Comparison of ENCODE assay signal across 9 cellular contexts in the genomic region with DNA sequence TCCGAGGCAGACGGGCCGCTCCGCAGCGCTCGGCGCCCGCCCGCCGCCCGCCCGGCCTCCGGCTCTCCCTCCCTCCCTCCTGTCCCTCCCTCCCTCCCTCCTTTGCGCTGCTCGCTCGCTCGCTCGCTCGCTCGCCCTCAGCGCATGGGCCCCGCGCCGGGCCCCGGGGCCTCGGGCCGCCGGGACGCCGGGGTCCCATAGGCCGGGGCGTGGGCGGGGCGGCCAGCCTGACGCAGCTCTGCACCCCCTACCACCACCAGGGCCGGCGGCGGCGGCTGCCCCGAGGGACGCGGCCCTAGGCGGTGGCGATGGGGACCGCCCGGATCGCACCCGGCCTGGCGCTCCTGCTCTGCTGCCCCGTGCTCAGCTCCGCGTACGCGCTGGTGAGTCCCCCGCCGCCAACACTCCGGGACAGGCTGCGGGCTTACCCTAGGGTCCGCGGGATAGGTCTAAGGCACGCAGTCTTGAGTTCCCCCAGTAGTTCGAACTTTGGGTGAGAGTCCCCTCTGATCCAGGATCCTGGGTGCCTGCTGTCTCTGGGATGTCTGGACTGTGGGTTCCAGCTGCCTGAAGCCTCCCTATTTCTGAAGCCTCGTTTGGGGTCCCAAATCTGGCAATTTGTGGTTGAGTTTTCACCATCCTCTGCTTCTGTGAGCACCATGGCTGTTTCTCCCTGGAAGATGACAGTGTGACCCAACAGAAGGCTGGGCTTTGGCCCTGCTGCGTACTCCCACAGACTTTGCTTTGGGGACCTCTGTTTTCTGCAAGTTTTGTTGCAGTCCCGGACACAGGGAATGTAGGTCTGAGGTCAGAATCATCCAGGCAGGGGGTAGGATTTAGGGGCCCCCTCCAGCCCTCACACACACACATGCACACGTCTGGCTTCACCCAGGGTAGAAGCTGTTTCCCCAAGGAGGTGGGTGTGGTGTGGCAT. TPM values are rescaled to one million over a fixed set of nuclear protein-coding genes. Genes with fewer than 3 reads are reported as not detected.
DNase-seq lines count a peak whose midpoint lies in the region; ATAC-seq and TF ChIP-seq lines count a peak whose summit lies in the region.
"Had no signal": no experiment of that assay in that cellular context is flagged by ENCODE, and none has a peak within 500 bp of the region (broad histone marks: within the 10 kb centered on the region; RNA-seq: fewer than 3 reads in every experiment).

No MANE protein-coding gene starts in this region.

- no peaks in the 10 kb centered on the region for H4K20me1 ChIP-seq in hepatocyte (ENCODE audit: insufficient read depth, poor library complexity, severe bottlenecking)

- DNase-seq in NCI-H2029 (lab: John Stamatoyannopoulos, UW) (peak; percentile 33), NCI-H2029 treated with DMSO at 0.1 percent for 48 hours (lab: John Stamatoyannopoulos, UW) (no peak), hepatocyte (ENCODE audit: low spot score) (peak; percentile 76), A172 (ENCODE audit: low spot score) (no peak)
- peak; percentile 35 for DNase-seq in activated CD8-positive, alpha-beta T cell treated with anti-CD3 and anti-CD28 coated beads, Interleukin-2, amount 10 ng/mL, durations not matched to agents 7 days and 5 days

- no peak for TF ChIP-seq CTCF in hepatocyte (IDR thresholded peaks at IDR 0.05; ENCODE audit: poor library complexity)

- H3K9me3 ChIP-seq in hepatocyte (ENCODE audit: low read depth): no peaks in the 10 kb centered on the region

- H3K36me3 ChIP-seq in hepatocyte (replicated peaks; ENCODE audit: insufficient read depth, low read depth): no peaks in the 10 kb centered on the region

- 5% methylated on average over 45 of the region's 66 CpGs for WGBS in hepatocyte (ENCODE audit: low lambda C conversion rate, missing lambda C conversion rate)

- no peaks in the 10 kb centered on the region for H3K36me3 Mint-ChIP-seq in activated CD8-positive, alpha-beta T cell treated with anti-CD3 and anti-CD28 coated beads, Interleukin-2, amount 10 ng/mL, durations not matched to agents 7 days and 5 days (ENCODE audit: low read depth)
- H3K36me3 Mint-ChIP-seq in stimulated activated memory B cell treated with anti-CD40 and anti-IgM and Interleukin-4, amounts not matched to agents 10 μg/mL and 1 μg/mL and 100 μg/mL, for 72 hours: no peaks in the 10 kb centered on the region

- POLR2A ChIA-PET in activated CD8-positive, alpha-beta T cell treated with anti-CD3 and anti-CD28 coated beads, Interleukin-2, amount 10 ng/mL, durations not matched to agents 7 days and 5 days (lab: Charles Lee): interaction anchor here (0.7 kb wide), 1 partner anchor 43 kb away, joined by 3 read pairs; no protein-coding TSS in a partner anchor

- peaks cover 14% of the 10 kb centered on the region for H3K4me1 ChIP-seq in hepatocyte (ENCODE audit: insufficient read depth)

- H3K4me3 Mint-ChIP-seq in activated CD8-positive, alpha-beta T cell treated with anti-CD3 and anti-CD28 coated beads, Interleukin-2, amount 10 ng/mL, durations not matched to agents 7 days and 5 days: no peak overlapping the region
- H3K4me3 Mint-ChIP-seq in stimulated activated memory B cell treated with anti-CD40 and anti-IgM and Interleukin-4, amounts not matched to agents 10 μg/mL and 1 μg/mL and 100 μg/mL, for 72 hours: peak overlapping the region; percentile 70

- H3K4me2 ChIP-seq in hepatocyte: peak overlapping the region; percentile 98

- H3K4me1 Mint-ChIP-seq in activated CD8-positive, alpha-beta T cell treated with anti-CD3 and anti-CD28 coated beads, Interleukin-2, amount 10 ng/mL, durations not matched to agents 7 days and 5 days (ENCODE audit: low read depth): peaks cover 6% of the 10 kb centered on the region
- peaks cover 22% of the 10 kb centered on the region for H3K4me1 Mint-ChIP-seq in stimulated activated memory B cell treated with anti-CD40 and anti-IgM and Interleukin-4, amounts not matched to agents 10 μg/mL and 1 μg/mL and 100 μg/mL, for 72 hours

- H3K27ac ChIP-seq in hepatocyte: peak overlapping the region; percentile 52
- H3K27ac ChIP-seq: C4-2B had no signal

- peaks cover 65% of the 10 kb centered on the region for H3K27me3 Mint-ChIP-seq in activated CD8-positive, alpha-beta T cell treated with anti-CD3 and anti-CD28 coated beads, Interleukin-2, amount 10 ng/mL, durations not matched to agents 7 days and 5 days (ENCODE audit: low read depth)
- H3K27me3 Mint-ChIP-seq in stimulated activated memory B cell treated with anti-CD40 and anti-IgM and Interleukin-4, amounts not matched to agents 10 μg/mL and 1 μg/mL and 100 μg/mL, for 72 hours: peaks cover 79% of the 10 kb centered on the region

- H3K27ac Mint-ChIP-seq in activated CD8-positive, alpha-beta T cell treated with anti-CD3 and anti-CD28 coated beads, Interleukin-2, amount 10 ng/mL, durations not matched to agents 7 days and 5 days: no peak overlapping the region
- no peak overlapping the region for H3K27ac Mint-ChIP-seq in stimulated activated memory B cell treated with anti-CD40 and anti-IgM and Interleukin-4, amounts not matched to agents 10 μg/mL and 1 μg/mL and 100 μg/mL, for 72 hours

- H3K27me3 ChIP-seq in hepatocyte: peaks cover 36% of the 10 kb centered on the region

- H3K9me2 ChIP-seq in hepatocyte (replicated peaks; ENCODE audit: insufficient read depth): no peaks in the 10 kb centered on the region

- H3K79me2 ChIP-seq in hepatocyte: peaks cover 22% of the 10 kb centered on the region

- peak overlapping the region; percentile 77 for H3K4me3 ChIP-seq in hepatocyte

- no peaks in the 10 kb centered on the region for H3K9me3 Mint-ChIP-seq in activated CD8-positive, alpha-beta T cell treated with anti-CD3 and anti-CD28 coated beads, Interleukin-2, amount 10 ng/mL, durations not matched to agents 7 days and 5 days (ENCODE audit: insufficient read depth)
- H3K9me3 Mint-ChIP-seq in stimulated activated memory B cell treated with anti-CD40 and anti-IgM and Interleukin-4, amounts not matched to agents 10 μg/mL and 1 μg/mL and 100 μg/mL, for 72 hours: no peaks in the 10 kb centered on the region

- CTCF ChIA-PET in activated CD8-positive, alpha-beta T cell treated with anti-CD3 and anti-CD28 coated beads, Interleukin-2, amount 10 ng/mL, durations not matched to agents 7 days and 5 days (lab: Charles Lee): no interaction called here

- peak overlapping the region; percentile 39 for H2AFZ ChIP-seq in hepatocyte

- peak; percentile 54 for ATAC-seq in activated CD8-positive, alpha-beta T cell treated with anti-CD3 and anti-CD28 coated beads, Interleukin-2, amount 10 ng/mL, durations not matched to agents 7 days and 5 days
- peak; percentile 40 for ATAC-seq in stimulated activated memory B cell treated with anti-CD40 and anti-IgM and Interleukin-4, amounts not matched to agents 10 μg/mL and 1 μg/mL and 100 μg/mL, for 72 hours
- ATAC-seq in GM18858 (IDR thresholded peaks at IDR 0.05; ENCODE audit: unreplicated experiment) (no peak), HG03108 (IDR thresholded peaks at IDR 0.05; ENCODE audit: unreplicated experiment) (no peak)

RNA-seq across cellular contexts. Expression of gene PTH1R, which starts 6.0 kb away (rescaled TPM):
- not detected for total RNA-seq in activated CD8-positive, alpha-beta T cell treated with anti-CD3 and anti-CD28 coated beads, Interleukin-2, amount 10 ng/mL, durations not matched to agents 7 days and 5 days
- 13.9 and 14.5 TPM in 2 replicates for total RNA-seq in hepatocyte
- polyA plus RNA-seq in hepatocyte: 29.4 and 31.0 TPM in 2 replicates
- 2.8 and 4.9 TPM in 2 replicates for total RNA-seq in A172 (2014; rRNA removed; shearing (Covaris generic))

RNA-seq across cellular contexts. Expression of gene MYL3, which starts 20.3 kb away (rescaled TPM):
- not detected for total RNA-seq in activated CD8-positive, alpha-beta T cell treated with anti-CD3 and anti-CD28 coated beads, Interleukin-2, amount 10 ng/mL, durations not matched to agents 7 days and 5 days
- 5.8 and 9.5 TPM in 2 replicates for total RNA-seq in hepatocyte
- 7.4 and 9.7 TPM in 2 replicates for polyA plus RNA-seq in hepatocyte
- total RNA-seq in A172 (2014; rRNA removed; shearing (Covaris generic)): 0.57 and 1.3 TPM in 2 replicates

Comparison
In these comparisons a context has a peak if more than half of its experiments do, and no peak if none do; other contexts are left out.
1. DNase-seq: peak in NCI-H2029 (single experiment), activated CD8-positive, alpha-beta T cell treated with anti-CD3 and anti-CD28 coated beads, Interleukin-2, amount 10 ng/mL, durations not matched to agents 7 days and 5 days (single experiment) and hepatocyte (single experiment); none in NCI-H2029 treated with DMSO at 0.1 percent for 48 hours (single experiment) and A172 (single experiment).
2. ATAC-seq: peak in activated CD8-positive, alpha-beta T cell treated with anti-CD3 and anti-CD28 coated beads, Interleukin-2, amount 10 ng/mL, durations not matched to agents 7 days and 5 days (single experiment) and stimulated activated memory B cell treated with anti-CD40 and anti-IgM and Interleukin-4, amounts not matched to agents 10 μg/mL and 1 μg/mL and 100 μg/mL, for 72 hours (single experiment); none in GM18858 (single experiment) and HG03108 (single experiment).